Comparison of ENCODE assay signal across 36 cellular contexts in the genomic region with DNA sequence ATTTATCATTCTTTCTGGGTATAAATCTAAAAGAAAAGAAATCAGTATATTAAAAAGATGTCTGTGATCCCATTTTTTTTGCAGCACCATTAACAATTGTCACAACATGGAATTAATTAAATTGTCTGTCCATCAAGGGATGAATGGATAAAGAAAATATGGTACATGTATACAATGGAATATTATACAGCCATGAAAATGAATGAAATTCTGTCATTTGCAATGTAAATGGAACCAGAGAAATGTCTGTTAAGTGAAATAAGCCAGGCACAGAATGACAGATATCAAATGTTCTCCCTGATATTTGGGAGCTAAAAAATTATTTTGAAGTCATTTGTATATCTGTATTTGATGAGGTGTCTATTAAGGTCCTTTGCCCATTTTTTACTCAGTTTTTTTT.
"Had no signal": no experiment of that assay in that cellular context is flagged by ENCODE, and none has a peak within 500 bp of the region (broad histone marks: within the 10 kb centered on the region; RNA-seq: fewer than 3 reads in every experiment).

No MANE protein-coding gene starts in this region.

- H3K36me3 ChIP-seq: MG63 had no signal

- H3K27me3 ChIP-seq: MG63 had no signal

- H3K9me3 ChIP-seq: MG63 had no signal

- H3K4me3 ChIP-seq: MG63 had no signal

- DNase-seq: Karpas-422, Kasumi-1, MG63, MM.1S, MV-4-11, NCI-H1048, NCI-H1092, NCI-H1092 treated with DMSO at 0.1 percent for 48 hours, NCI-H1105, NCI-H1105 treated with DMSO at 0.1 percent for 48 hours, NCI-H1417, NCI-H1417 treated with DMSO at 0.1 percent for 48 hours, NCI-H1436, NCI-H1436 treated with DMSO at 0.1 percent for 48 hours, NCI-H146, NCI-H1694, NCI-H1694 treated with DMSO at 0.1 percent for 48 hours, NCI-H187, NCI-H187 treated with DMSO at 0.1 percent for 48 hours, NCI-H1930, NCI-H2029, NCI-H2029 treated with DMSO at 0.1 percent for 48 hours, NCI-H2081, NCI-H2081 treated with DMSO at 0.1 percent for 48 hours, NCI-H2107, NCI-H2171, NCI-H2171 treated with DMSO at 0.1 percent for 48 hours, NCI-H2227 treated with DMSO at 0.1 percent for 48 hours, NCI-H226, NCI-H345, NCI-H446, NCI-H446 treated with DMSO at 0.1 percent for 48 hours, NCI-H510A, NCI-H510A treated with DMSO at 0.1 percent for 48 hours, NCI-H524, NCI-H524 treated with DMSO at 0.1 percent for 48 hours had no signal
